Comparison of ENCODE assay signal across 16 cellular contexts in genomic region chr7:69438584-69438983, GRCh38.
DNase-seq lines count a peak whose midpoint lies in the region; ATAC-seq and TF ChIP-seq lines count a peak whose summit lies in the region.
"Had no signal": no experiment of that assay in that cellular context is flagged by ENCODE, and none has a peak within 500 bp of the region (broad histone marks: within the 10 kb centered on the region; RNA-seq: fewer than 3 reads in every experiment).

No MANE protein-coding gene starts in this region.

- no peak overlapping the region for H3K4me3 ChIP-seq in left lung
- H3K4me3 ChIP-seq in suprapubic skin = no peak overlapping the region
- H3K4me3 ChIP-seq in sigmoid colon = no peak overlapping the region
- H3K4me3 ChIP-seq in dorsolateral prefrontal cortex = no peak overlapping the region
- H3K4me3 ChIP-seq: GM12878 had no signal

- TF ChIP-seq CTCF in left lung (IDR thresholded peaks at IDR 0.05) = no peak
- no peak for TF ChIP-seq CTCF in suprapubic skin (IDR thresholded peaks at IDR 0.05)
- TF ChIP-seq CTCF in sigmoid colon (IDR thresholded peaks at IDR 0.05) = no peak
- no peak for TF ChIP-seq CTCF in dorsolateral prefrontal cortex (IDR thresholded peaks at IDR 0.05 in 54 of 56, conservative IDR thresholded peaks at IDR 0.05 in 2 of 56; ENCODE audit: low read depth in 1 of 56, partially characterized antibody in 56 of 56)

- H3K4me1 ChIP-seq in left lung = no peaks in the 10 kb centered on the region
- peaks cover 27% of the 10 kb centered on the region for H3K4me1 ChIP-seq in suprapubic skin
- H3K4me1 ChIP-seq in sigmoid colon = peaks cover 0 to 26% (median 21%) of the 10 kb centered on the region in 4 donors
- H3K4me1 ChIP-seq: Caco-2 had no signal

- H3K27ac ChIP-seq in left lung (no peak overlapping the region), suprapubic skin (peak overlapping the region; percentile 59), sigmoid colon (peak overlapping the region in 2 of 4 donors; percentile 63 to 69), dorsolateral prefrontal cortex (no peak overlapping the region)

- no peak for TF ChIP-seq POLR2A in suprapubic skin (IDR thresholded peaks at IDR 0.05)
- TF ChIP-seq POLR2A in sigmoid colon (IDR thresholded peaks at IDR 0.05) = no peak

- H3K27me3 ChIP-seq in left lung (no peaks in the 10 kb centered on the region), suprapubic skin (no peaks in the 10 kb centered on the region), sigmoid colon (no peaks in the 10 kb centered on the region), dorsolateral prefrontal cortex (no peaks in the 10 kb centered on the region)

- DNase-seq in NCI-H2171 treated with DMSO at 0.1 percent for 48 hours (lab: John Stamatoyannopoulos, UW) = peak; percentile 16
- DNase-seq in NCI-H2171 (lab: John Stamatoyannopoulos, UW) = no peak
- no peak for DNase-seq in left lung
- DNase-seq in suprapubic skin (ENCODE audit: low spot score in 2 of 2) = no peak
- no peak for DNase-seq in sigmoid colon
- no peak for DNase-seq in dorsolateral prefrontal cortex
- DNase-seq: 8988T, Caco-2, DMS53, IMR-90, Kasumi-1, NCI-H2029 treated with DMSO at 0.1 percent for 48 hours, NCI-H524 had no signal

- TF ChIP-seq EP300 in suprapubic skin (IDR thresholded peaks at IDR 0.05) (no peak), sigmoid colon (IDR thresholded peaks at IDR 0.05) (no peak)

- H3K9me3 ChIP-seq in left lung (no peaks in the 10 kb centered on the region), suprapubic skin (no peaks in the 10 kb centered on the region), sigmoid colon (no peaks in the 10 kb centered on the region)
- H3K9me3 ChIP-seq: Caco-2 had no signal

- H3K36me3 ChIP-seq in left lung (no peaks in the 10 kb centered on the region), suprapubic skin (no peaks in the 10 kb centered on the region), sigmoid colon (no peaks in the 10 kb centered on the region)

- intact Hi-C loops in left lung (cut with DNase I) = no loop called here
- intact Hi-C loops in sigmoid colon (cut with DNase I) = no loop called here
- intact Hi-C loops in dorsolateral prefrontal cortex (cut with DNase I) = no loop called here

- 30% methylated on average over 6 of the region's 6 CpGs for WGBS in suprapubic skin
- WGBS in sigmoid colon, 2 donors = 66 to 75% methylated on average over 6 of the region's 6 CpGs

- ATAC-seq in esophagus mucosa (peak; percentile 45), left lung (peak; percentile 18), GM18907 (IDR thresholded peaks at IDR 0.05; ENCODE audit: unreplicated experiment) (no peak)
- ATAC-seq: GM12878 had no signal
